In the genomic region with DNA sequence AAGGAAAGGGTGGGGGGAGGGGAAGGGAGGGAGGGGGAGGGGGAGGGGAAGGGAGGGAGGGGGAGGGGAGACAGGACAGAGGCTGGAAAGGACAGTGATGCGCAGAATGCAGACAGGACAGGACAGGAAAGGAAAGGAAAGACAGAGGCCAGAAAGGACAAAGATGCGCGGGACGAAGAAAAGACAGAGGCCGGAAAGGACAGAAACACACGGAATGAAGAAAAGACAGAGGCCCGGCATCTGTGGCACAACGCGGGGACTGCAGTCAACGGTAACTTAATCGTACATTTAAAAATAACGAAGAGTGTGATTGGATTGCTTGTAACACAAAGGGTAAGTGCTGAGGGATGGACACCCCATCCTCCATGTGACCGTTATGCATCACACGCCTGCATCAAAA, we compare ENCODE assay signal across 28 cellular contexts. TPM values are rescaled to one million over a fixed set of nuclear protein-coding genes. Genes with fewer than 3 reads are reported as not detected.
A peak's percentile ranks its signal among the peaks of the same experiment; 100 is the strongest.
DNase-seq lines count a peak whose midpoint lies in the region; ATAC-seq and TF ChIP-seq lines count a peak whose summit lies in the region.
"Had no signal": no experiment of that assay in that cellular context is flagged by ENCODE, and none has a peak within 500 bp of the region (broad histone marks: within the 10 kb centered on the region; RNA-seq: fewer than 3 reads in every experiment).

No MANE protein-coding gene starts in this region.

- H3K27me3 Mint-ChIP-seq in activated CD4-positive, alpha-beta T cell treated with anti-CD3 and anti-CD28 coated beads, Interleukin-2, amount 10 ng/mL, durations not matched to agents 7 days and 5 days = no peaks in the 10 kb centered on the region
- no peaks in the 10 kb centered on the region for H3K27me3 Mint-ChIP-seq in activated CD4-positive, alpha-beta T cell treated with anti-CD3 and anti-CD28 coated beads for 36 hours
- peaks cover 52% of the 10 kb centered on the region for H3K27me3 Mint-ChIP-seq in stimulated activated memory B cell treated with anti-CD40 and anti-IgM and Interleukin-4, amounts not matched to agents 10 μg/mL and 1 μg/mL and 100 μg/mL, for 72 hours
- H3K27me3 Mint-ChIP-seq in naive thymus-derived CD4-positive, alpha-beta T cell = peaks cover 0 to 8% (median 0%) of the 10 kb centered on the region in 5 donors
- H3K27me3 Mint-ChIP-seq: activated naive CD8-positive, alpha-beta T cell treated with anti-CD3 and anti-CD28 coated beads, Interleukin-2, amount 50 U/mL, for 24 hours had no signal

- H3K4me3 Mint-ChIP-seq in activated CD4-positive, alpha-beta T cell treated with anti-CD3 and anti-CD28 coated beads, Interleukin-2, amount 10 ng/mL, durations not matched to agents 7 days and 5 days = no peak overlapping the region
- H3K4me3 Mint-ChIP-seq in activated CD4-positive, alpha-beta T cell treated with anti-CD3 and anti-CD28 coated beads for 36 hours = no peak overlapping the region
- no peak overlapping the region for H3K4me3 Mint-ChIP-seq in stimulated activated memory B cell treated with anti-CD40 and anti-IgM and Interleukin-4, amounts not matched to agents 10 μg/mL and 1 μg/mL and 100 μg/mL, for 72 hours
- H3K4me3 Mint-ChIP-seq in naive thymus-derived CD4-positive, alpha-beta T cell = peak overlapping the region in 4 of 10 donors; percentile 8 to 70 (median 54)
- H3K4me3 Mint-ChIP-seq: activated naive CD8-positive, alpha-beta T cell treated with anti-CD3 and anti-CD28 coated beads, Interleukin-2, amount 50 U/mL, for 24 hours; nephron had no signal

- WGBS in hepatocyte (ENCODE audit: low lambda C conversion rate, missing lambda C conversion rate) = 92% methylated on average over 10 of the region's 14 CpGs

- H3K4me1 Mint-ChIP-seq in activated CD4-positive, alpha-beta T cell treated with anti-CD3 and anti-CD28 coated beads, Interleukin-2, amount 10 ng/mL, durations not matched to agents 7 days and 5 days = peaks cover 51% of the 10 kb centered on the region
- peaks cover 29% of the 10 kb centered on the region for H3K4me1 Mint-ChIP-seq in activated CD4-positive, alpha-beta T cell treated with anti-CD3 and anti-CD28 coated beads for 36 hours
- peaks cover 48% of the 10 kb centered on the region for H3K4me1 Mint-ChIP-seq in stimulated activated memory B cell treated with anti-CD40 and anti-IgM and Interleukin-4, amounts not matched to agents 10 μg/mL and 1 μg/mL and 100 μg/mL, for 72 hours
- H3K4me1 Mint-ChIP-seq in naive thymus-derived CD4-positive, alpha-beta T cell = peaks cover 13 to 38% (median 27%) of the 10 kb centered on the region in 7 donors

- intact Hi-C loops in activated CD4-positive, alpha-beta T cell treated with anti-CD3 and anti-CD28 coated beads for 36 hours (cut with DNase I, micrococcal nuclease) = loop anchor here in 1 of 2 experiments (5.0 kb wide), 1 partner anchor 67 kb away; no protein-coding TSS in a partner anchor
- intact Hi-C loops in naive thymus-derived CD4-positive, alpha-beta T cell (cut with micrococcal nuclease) = no loop called here

- H3K27me3 ChIP-seq in RWPE2 (ENCODE audit: insufficient read depth, poor library complexity, severe bottlenecking) (no peaks in the 10 kb centered on the region), hepatocyte (no peaks in the 10 kb centered on the region)
- H3K27me3 ChIP-seq in naive thymus-derived CD4-positive, alpha-beta T cell (ENCODE audit: control insufficient read depth in 2 of 2, insufficient read depth in 2 of 2, low read length in 2 of 2) = peaks cover 0 to 4% of the 10 kb centered on the region in 2 donors
- H3K27me3 ChIP-seq: upper lobe of left lung had no signal

- H3K4me1 ChIP-seq in RWPE2 (ENCODE audit: insufficient read depth, poor library complexity, severe bottlenecking) (no peaks in the 10 kb centered on the region), hepatocyte (ENCODE audit: insufficient read depth) (peaks cover 9% of the 10 kb centered on the region)
- peaks cover 0 to 8% of the 10 kb centered on the region in 2 donors for H3K4me1 ChIP-seq in naive thymus-derived CD4-positive, alpha-beta T cell (ENCODE audit: control insufficient read depth in 2 of 2, insufficient read depth in 2 of 2, low read length in 2 of 2)
- H3K4me1 ChIP-seq: foreskin keratinocyte, left ventricle myocardium inferior, sigmoid colon had no signal

- POLR2A ChIA-PET in activated CD4-positive, alpha-beta T cell treated with anti-CD3 and anti-CD28 coated beads, Interleukin-2, amount 10 ng/mL, durations not matched to agents 7 days and 5 days (lab: Charles Lee) = no interaction called here
- POLR2A ChIA-PET in activated CD4-positive, alpha-beta T cell treated with anti-CD3 and anti-CD28 coated beads for 36 hours (lab: Charles Lee) = no interaction called here
- POLR2A ChIA-PET in naive thymus-derived CD4-positive, alpha-beta T cell (lab: Charles Lee) = no interaction called here

- no peaks in the 10 kb centered on the region for H3K79me2 ChIP-seq in hepatocyte

- no peak overlapping the region for H3K4me3 ChIP-seq in RWPE2 (ENCODE audit: severe bottlenecking)
- no peak overlapping the region for H3K4me3 ChIP-seq in hepatocyte
- no peak overlapping the region for H3K4me3 ChIP-seq in naive thymus-derived CD4-positive, alpha-beta T cell (ENCODE audit: low read length)
- H3K4me3 ChIP-seq: A549, GM12878, left ventricle myocardium inferior, sigmoid colon, upper lobe of left lung had no signal

- TF ChIP-seq CTCF in RWPE2 (IDR thresholded peaks at IDR 0.05; ENCODE audit: poor library complexity, severe bottlenecking) (no peak), hepatocyte (IDR thresholded peaks at IDR 0.05; ENCODE audit: poor library complexity) (no peak)

- H3K36me3 Mint-ChIP-seq in activated CD4-positive, alpha-beta T cell treated with anti-CD3 and anti-CD28 coated beads, Interleukin-2, amount 10 ng/mL, durations not matched to agents 7 days and 5 days (ENCODE audit: low read depth) = peaks cover 31% of the 10 kb centered on the region
- H3K36me3 Mint-ChIP-seq in activated CD4-positive, alpha-beta T cell treated with anti-CD3 and anti-CD28 coated beads for 36 hours (ENCODE audit: low read depth) = peaks cover 29% of the 10 kb centered on the region
- peaks cover 77% of the 10 kb centered on the region for H3K36me3 Mint-ChIP-seq in stimulated activated memory B cell treated with anti-CD40 and anti-IgM and Interleukin-4, amounts not matched to agents 10 μg/mL and 1 μg/mL and 100 μg/mL, for 72 hours
- peaks cover 0 to 37% (median 8%) of the 10 kb centered on the region in 5 donors for H3K36me3 Mint-ChIP-seq in naive thymus-derived CD4-positive, alpha-beta T cell

- H3K9me3 Mint-ChIP-seq in activated CD4-positive, alpha-beta T cell treated with anti-CD3 and anti-CD28 coated beads, Interleukin-2, amount 10 ng/mL, durations not matched to agents 7 days and 5 days = peaks cover 10% of the 10 kb centered on the region
- H3K9me3 Mint-ChIP-seq in activated CD4-positive, alpha-beta T cell treated with anti-CD3 and anti-CD28 coated beads for 36 hours (ENCODE audit: low read depth) = peaks cover 10% of the 10 kb centered on the region
- peaks cover 16% of the 10 kb centered on the region for H3K9me3 Mint-ChIP-seq in stimulated activated memory B cell treated with anti-CD40 and anti-IgM and Interleukin-4, amounts not matched to agents 10 μg/mL and 1 μg/mL and 100 μg/mL, for 72 hours
- H3K9me3 Mint-ChIP-seq in naive thymus-derived CD4-positive, alpha-beta T cell = peaks cover 4 to 18% (median 8%) of the 10 kb centered on the region in 11 donors

- no peaks in the 10 kb centered on the region for H3K9me3 ChIP-seq in RWPE2 (ENCODE audit: severe bottlenecking)
- H3K9me3 ChIP-seq in hepatocyte (ENCODE audit: low read depth) = peaks cover 7% of the 10 kb centered on the region
- no peaks in the 10 kb centered on the region for H3K9me3 ChIP-seq in naive thymus-derived CD4-positive, alpha-beta T cell (ENCODE audit: control insufficient read depth in 2 of 3, low read length in 3 of 3)

- H2AFZ ChIP-seq in hepatocyte = no peak overlapping the region

- H3K27ac Mint-ChIP-seq in activated CD4-positive, alpha-beta T cell treated with anti-CD3 and anti-CD28 coated beads, Interleukin-2, amount 10 ng/mL, durations not matched to agents 7 days and 5 days = peak overlapping the region; percentile 32
- no peak overlapping the region for H3K27ac Mint-ChIP-seq in activated CD4-positive, alpha-beta T cell treated with anti-CD3 and anti-CD28 coated beads for 36 hours
- H3K27ac Mint-ChIP-seq in stimulated activated memory B cell treated with anti-CD40 and anti-IgM and Interleukin-4, amounts not matched to agents 10 μg/mL and 1 μg/mL and 100 μg/mL, for 72 hours = peak overlapping the region; percentile 78
- peak overlapping the region in 2 of 9 donors; percentile 7 to 51 for H3K27ac Mint-ChIP-seq in naive thymus-derived CD4-positive, alpha-beta T cell
- H3K27ac Mint-ChIP-seq: activated naive CD8-positive, alpha-beta T cell treated with anti-CD3 and anti-CD28 coated beads, Interleukin-2, amount 50 U/mL, for 24 hours; immature natural killer cell had no signal

- H3K4me2 ChIP-seq in hepatocyte = no peak overlapping the region
- H3K4me2 ChIP-seq: A549 had no signal

- no peak overlapping the region for H3K27ac ChIP-seq in RWPE2 (ENCODE audit: poor library complexity, severe bottlenecking)
- no peak overlapping the region for H3K27ac ChIP-seq in hepatocyte
- H3K27ac ChIP-seq in naive thymus-derived CD4-positive, alpha-beta T cell (ENCODE audit: low read depth, low read length) = no peak overlapping the region
- H3K27ac ChIP-seq: foreskin keratinocyte, left ventricle myocardium inferior, sigmoid colon, upper lobe of left lung had no signal

- H3K9me2 ChIP-seq in hepatocyte (replicated peaks; ENCODE audit: insufficient read depth) = no peaks in the 10 kb centered on the region

- no peak for ATAC-seq in activated CD4-positive, alpha-beta T cell treated with anti-CD3 and anti-CD28 coated beads for 36 hours
- ATAC-seq in RWPE2 (ENCODE audit: low read depth) = no peak
- no peak for ATAC-seq in stimulated activated memory B cell treated with anti-CD40 and anti-IgM and Interleukin-4, amounts not matched to agents 10 μg/mL and 1 μg/mL and 100 μg/mL, for 72 hours
- ATAC-seq in naive thymus-derived CD4-positive, alpha-beta T cell = no peak
- ATAC-seq: activated naive CD8-positive, alpha-beta T cell treated with anti-CD3 and anti-CD28 coated beads, Interleukin-2, amount 50 U/mL, for 24 hours; foreskin keratinocyte; GM12878 had no signal

- H3K36me3 ChIP-seq in RWPE2 (ENCODE audit: low read depth) (no peaks in the 10 kb centered on the region), hepatocyte (replicated peaks; ENCODE audit: insufficient read depth, low read depth) (no peaks in the 10 kb centered on the region)
- H3K36me3 ChIP-seq in naive thymus-derived CD4-positive, alpha-beta T cell (ENCODE audit: control insufficient read depth in 2 of 3, insufficient read depth in 3 of 3, low read length in 3 of 3) = no peaks in the 10 kb centered on the region
- H3K36me3 ChIP-seq: sigmoid colon, upper lobe of left lung had no signal

- no peaks in the 10 kb centered on the region for H4K20me1 ChIP-seq in hepatocyte (ENCODE audit: insufficient read depth, poor library complexity, severe bottlenecking)

- CTCF ChIA-PET in activated CD4-positive, alpha-beta T cell treated with anti-CD3 and anti-CD28 coated beads, Interleukin-2, amount 10 ng/mL, durations not matched to agents 7 days and 5 days (lab: Charles Lee) = no interaction called here
- CTCF ChIA-PET in activated CD4-positive, alpha-beta T cell treated with anti-CD3 and anti-CD28 coated beads for 36 hours (lab: Charles Lee) = no interaction called here
- CTCF ChIA-PET in naive thymus-derived CD4-positive, alpha-beta T cell (lab: Charles Lee) = no interaction called here

- no peak for DNase-seq in activated CD4-positive, alpha-beta T cell treated with anti-CD3 and anti-CD28 coated beads, Interleukin-2, amount 10 ng/mL, durations not matched to agents 7 days and 5 days
- DNase-seq in activated CD4-positive, alpha-beta T cell treated with anti-CD3 and anti-CD28 coated beads for 36 hours = no peak
- DNase-seq in RWPE2 (ENCODE audit: low spot score) (peak; percentile 22), hepatocyte (ENCODE audit: low spot score) (peak; percentile 1), NCI-H524 (lab: John Stamatoyannopoulos, UW) (no peak), activated gamma-delta T cell (lab: John Stamatoyannopoulos, UW) (no peak)
- no peak for DNase-seq in naive thymus-derived CD4-positive, alpha-beta T cell
- DNase-seq: activated CD4-positive, alpha-beta T cell treated with anti-CD3 and anti-CD28 coated beads for 4 hours; activated effector memory CD4-positive, alpha-beta T cell treated with Interleukin-2 at 50 U/mL for 16 hours; activated naive CD8-positive, alpha-beta T cell treated with anti-CD3 and anti-CD28 coated beads, Interleukin-2, amount 50 U/mL, for 24 hours; DND-41; foreskin keratinocyte; immature natural killer cell; Karpas-422; left ventricle myocardium inferior; midbrain; MV-4-11; NCI-H146; NCI-H2171; NCI-H510A treated with DMSO at 0.1 percent for 48 hours; NK-92 treated with Interleukin-12 subunit alpha and Interleukin-12 subunit beta, amount 100 ng/mL, for 24 hours; SIG-M5; sigmoid colon had no signal

RNA-seq across cellular contexts. Expression of gene EXOC3, which starts 53.1 kb away (rescaled TPM):
- total RNA-seq in activated CD4-positive, alpha-beta T cell treated with anti-CD3 and anti-CD28 coated beads, Interleukin-2, amount 10 ng/mL, durations not matched to agents 7 days and 5 days = 10 to 100 TPM; 65.5 to 79.0 TPM
- total RNA-seq in activated CD4-positive, alpha-beta T cell treated with anti-CD3 and anti-CD28 coated beads for 36 hours = 10 to 100 TPM; 49.7 to 62.7 TPM
- 30.9 and 38.3 TPM in 2 replicates for total RNA-seq in hepatocyte
- 36.1 and 45.3 TPM in 2 replicates for polyA plus RNA-seq in hepatocyte
- 100 to 1,000 TPM in 1 of 5 experiments, 10 to 100 TPM in 4; 79.1 to 105 (median 89.8) TPM for total RNA-seq in naive thymus-derived CD4-positive, alpha-beta T cell
- polyA plus RNA-seq in naive thymus-derived CD4-positive, alpha-beta T cell = 10 to 100 TPM; 44.3 to 47.5 TPM

Comparison
In these comparisons a context has a peak if more than half of its experiments do, and no peak if none do; other contexts are left out.
1. DNase-seq: peak in RWPE2 (single experiment) and hepatocyte (single experiment); none in activated CD4-positive, alpha-beta T cell treated with anti-CD3 and anti-CD28 coated beads, Interleukin-2, amount 10 ng/mL, durations not matched to agents 7 days and 5 days (single experiment), activated CD4-positive, alpha-beta T cell treated with anti-CD3 and anti-CD28 coated beads for 36 hours (single experiment), naive thymus-derived CD4-positive, alpha-beta T cell (0 of 9), NCI-H524 (0 of 2) and activated gamma-delta T cell (single experiment).